ENCODE assay signal across 9 cellular contexts in genomic region chr15:80779658-80780415, GRCh38. TPM values are rescaled to one million over a fixed set of nuclear protein-coding genes. Genes with fewer than 3 reads are reported as not detected.
DNase-seq lines count a peak whose midpoint lies in the region; ATAC-seq and TF ChIP-seq lines count a peak whose summit lies in the region.
"Had no signal": no experiment of that assay in that cellular context is flagged by ENCODE, and none has a peak within 500 bp of the region (broad histone marks: within the 10 kb centered on the region; RNA-seq: fewer than 3 reads in every experiment).

No MANE protein-coding gene starts in this region.

- ATAC-seq in activated B cell treated with CpG ODN at 0.5 μM for 24 hours (ENCODE audit: low read depth) (no peak), left ventricle myocardium superior (peak; percentile 38), sciatic nerve (peak; percentile 31), HG03439 (IDR thresholded peaks at IDR 0.05; ENCODE audit: unreplicated experiment) (no peak), GM18502 (IDR thresholded peaks at IDR 0.05; ENCODE audit: poor library complexity, unreplicated experiment) (no peak)

- peaks cover 32% of the 10 kb centered on the region for H3K27me3 Mint-ChIP-seq in activated B cell treated with CpG ODN at 0.5 μM for 24 hours

- H3K27ac ChIP-seq in HEK293 (ENCODE audit: extremely low read depth, low read depth, low read length), result no peak overlapping the region
- H3K27ac ChIP-seq: epithelial cell of prostate had no signal

- H3K4me3 ChIP-seq in HEK293 (ENCODE audit: low read depth, low read length), result peak overlapping the region; percentile 51

- H3K36me3 Mint-ChIP-seq in activated B cell treated with CpG ODN at 0.5 μM for 24 hours (ENCODE audit: low read depth), result no peaks in the 10 kb centered on the region

- no peaks in the 10 kb centered on the region for H3K9me3 ChIP-seq in HEK293 (ENCODE audit: control insufficient read depth, insufficient read depth, low read depth, low read length)

- POLR2A ChIA-PET in HEK293 (lab: Yijun Ruan, JAX), result interaction anchor here (0.5 to 2.1 kb wide), 6 partner anchors 175 to 509 kb away, joined by 3 to 8 read pairs (median 4); no protein-coding TSS in a partner anchor
- POLR2A ChIA-PET in activated B cell treated with CpG ODN at 0.5 μM for 24 hours (lab: Charles Lee), result no interaction called here

- no peaks in the 10 kb centered on the region for H3K9me3 Mint-ChIP-seq in activated B cell treated with CpG ODN at 0.5 μM for 24 hours

- H3K4me1 Mint-ChIP-seq in activated B cell treated with CpG ODN at 0.5 μM for 24 hours, result peaks cover 8% of the 10 kb centered on the region

- DNase-seq in AG08396 (ENCODE audit: low spot score), result peak; percentile 62
- no peak for DNase-seq in activated B cell treated with CpG ODN at 0.5 μM for 24 hours
- DNase-seq in left ventricle myocardium superior, result peak; percentile 30
- DNase-seq in sciatic nerve (ENCODE audit: low spot score), result no peak
- DNase-seq in CD1c-positive myeloid dendritic cell (ENCODE audit: extremely low spot score), result no peak

- no peaks in the 10 kb centered on the region for H3K36me3 ChIP-seq in HEK293 (ENCODE audit: control insufficient read depth in 2 of 2, insufficient read depth in 1 of 2, low read length in 2 of 2)

- intact Hi-C loops in activated B cell treated with CpG ODN at 0.5 μM for 24 hours (cut with micrococcal nuclease) (loop anchor here (1.0 to 5.0 kb wide), 2 partner anchors 190 to 487 kb away; no protein-coding TSS in a partner anchor), left ventricle myocardium superior (cut with micrococcal nuclease) (loop anchor here (5.0 to 10.0 kb wide), 3 partner anchors 165 to 215 kb away; no protein-coding TSS in a partner anchor), sciatic nerve (cut with DNase I) (loop anchor here (10.0 kb wide), 1 partner anchor 325 kb away; no protein-coding TSS in a partner anchor)

- CTCF ChIA-PET in HEK293 (lab: Yijun Ruan, JAX) (interaction anchor here (0.5 to 6.6 kb wide), 82 partner anchors 7 to 984 kb away, joined by 3 to 203 read pairs (median 4); no protein-coding TSS in a partner anchor), activated B cell treated with CpG ODN at 0.5 μM for 24 hours (lab: Charles Lee) (interaction anchor here (0.8 to 1.2 kb wide), 3 partner anchors 12 to 326 kb away, joined by 3 read pairs; no protein-coding TSS in a partner anchor)

- H3K27ac Mint-ChIP-seq in activated B cell treated with CpG ODN at 0.5 μM for 24 hours, result no peak overlapping the region

- H3K4me1 ChIP-seq in HEK293 (ENCODE audit: control insufficient read depth, insufficient read depth, low read length), result peaks cover 15% of the 10 kb centered on the region

- TF ChIP-seq CTCF in HEK293 (tag by site-specific recombination; IDR thresholded peaks at IDR 0.05) (no peak; the same call in 1 of the 2 replicates), activated B cell treated with CpG ODN at 0.5 μM for 24 hours (IDR thresholded peaks at IDR 0.05) (no peak)

- peak overlapping the region; percentile 63 for H3K4me3 Mint-ChIP-seq in activated B cell treated with CpG ODN at 0.5 μM for 24 hours

TF ChIP-seq in HEK293, 187 proteins besides CTCF, POLR2A, EP300 and RAD21 (continues in another document):
- TF ChIP-seq SCRT1 (tag by site-specific recombination; IDR thresholded peaks at IDR 0.05; ENCODE audit: borderline replicate concordance) (peak; percentile 98), ZNF529 (tag by site-specific recombination; IDR thresholded peaks at IDR 0.05; ENCODE audit: insufficient replicate concordance) (no peak), ZNF24 (tag by site-specific recombination; IDR thresholded peaks at IDR 0.05) (no peak), ZNF518A (tag by site-specific recombination; conservative IDR thresholded peaks at IDR 0.05; ENCODE audit: low read depth) (no peak), ZNF558 (tag by site-specific recombination; IDR thresholded peaks at IDR 0.05) (no peak), ZNF792 (tag by site-specific recombination; IDR thresholded peaks at IDR 0.05) (no peak), ZNF341 (tag by site-specific recombination; IDR thresholded peaks at IDR 0.05; ENCODE audit: low read depth) (peak; percentile 85), KLF7 (tag by site-specific recombination; IDR thresholded peaks at IDR 0.05; ENCODE audit: borderline replicate concordance) (no peak), ZNF510 (tag by site-specific recombination; IDR thresholded peaks at IDR 0.05; ENCODE audit: insufficient replicate concordance) (no peak), ZNF791 (tag by site-specific recombination; IDR thresholded peaks at IDR 0.05) (no peak), ZNF335 (tag by site-specific recombination; conservative IDR thresholded peaks at IDR 0.05) (peak; percentile 92), ZNF768 (tag by site-specific recombination; IDR thresholded peaks at IDR 0.05) (no peak), ZNF843 (tag by site-specific recombination; IDR thresholded peaks at IDR 0.05) (no peak), PRDM10 (tag by site-specific recombination; IDR thresholded peaks at IDR 0.05) (peak; percentile 54), ZNF157 (tag by site-specific recombination; IDR thresholded peaks at IDR 0.05) (no peak), ZNF423 (tag by site-specific recombination; IDR thresholded peaks at IDR 0.05) (0 out of 2 replicates have a peak, but pooled peaks have one; percentile 27), ZNF561 (tag by site-specific recombination; IDR thresholded peaks at IDR 0.05; ENCODE audit: borderline replicate concordance) (no peak), ZSCAN23 (tag by site-specific recombination; IDR thresholded peaks at IDR 0.05) (no peak), ZNF624 (tag by site-specific recombination; IDR thresholded peaks at IDR 0.05) (no peak), ZNF239 (tag by site-specific recombination; IDR thresholded peaks at IDR 0.05) (no peak), ZNF837 (tag by site-specific recombination; IDR thresholded peaks at IDR 0.05) (no peak), ZNF140 (tag by site-specific recombination; IDR thresholded peaks at IDR 0.05) (no peak)

RNA-seq across cellular contexts. Expression of gene CEMIP, which starts 0.7 kb away (rescaled TPM):
- total RNA-seq in activated B cell treated with CpG ODN at 0.5 μM for 24 hours (0.51 TPM in 1 of 2 replicates, not detected in the other), left ventricle myocardium superior (not detected), sciatic nerve (9.9 TPM)

Comparison
In these comparisons a context has a peak if more than half of its experiments do, and no peak if none do; other contexts are left out.
1. DNase-seq: peak in AG08396 (single experiment) and left ventricle myocardium superior (single experiment); none in activated B cell treated with CpG ODN at 0.5 μM for 24 hours (single experiment), sciatic nerve (single experiment) and CD1c-positive myeloid dendritic cell (single experiment).
2. ATAC-seq: peak in left ventricle myocardium superior (single experiment) and sciatic nerve (single experiment); none in activated B cell treated with CpG ODN at 0.5 μM for 24 hours (single experiment), HG03439 (single experiment) and GM18502 (single experiment).